Comparison of ENCODE assay signal across 19 cellular contexts in the genomic region with DNA sequence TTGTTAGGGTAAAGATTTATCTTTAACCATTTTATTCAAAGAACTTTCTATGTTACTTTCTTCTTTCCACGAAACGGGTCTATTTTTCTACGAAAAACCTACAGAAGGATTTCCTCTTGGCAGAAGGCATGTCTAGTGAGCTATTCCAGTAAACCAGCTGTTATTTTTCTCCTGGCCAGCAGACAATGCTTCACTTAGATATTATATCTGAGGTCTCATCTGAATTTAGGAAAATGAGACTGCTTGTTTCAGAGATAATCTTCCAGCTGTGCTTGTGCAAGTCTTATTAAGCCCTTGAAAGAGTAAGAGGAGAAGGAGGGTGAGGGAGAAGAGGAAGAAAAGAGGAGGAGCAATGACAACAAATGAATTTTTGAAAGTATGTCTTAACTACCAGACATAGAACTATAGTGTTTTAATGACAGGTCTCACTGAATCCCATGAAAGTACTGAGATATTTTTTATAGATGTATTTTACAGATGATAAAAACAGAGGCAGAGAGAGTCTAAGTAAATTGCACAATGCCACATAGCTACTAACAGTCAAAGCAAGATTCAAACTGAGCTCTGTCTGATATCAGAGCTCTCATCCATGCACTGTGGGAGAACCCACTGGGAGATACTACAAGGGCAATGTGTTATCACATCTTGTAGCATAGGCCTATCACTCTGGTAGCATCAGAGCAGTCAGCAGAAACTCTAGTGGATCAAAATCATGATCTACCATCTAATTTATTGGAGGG. TPM values are rescaled to one million over a fixed set of nuclear protein-coding genes. Genes with fewer than 3 reads are reported as not detected.
DNase-seq lines count a peak whose midpoint lies in the region; ATAC-seq, FAIRE-seq and TF ChIP-seq lines count a peak whose summit lies in the region.
"Had no signal": no experiment of that assay in that cellular context is flagged by ENCODE, and none has a peak within 500 bp of the region (broad histone marks: within the 10 kb centered on the region; RNA-seq: fewer than 3 reads in every experiment).

No MANE protein-coding gene starts in this region.

- peak overlapping the region; percentile 64 for H3K27ac Mint-ChIP-seq in activated CD4-positive, alpha-beta T cell treated with anti-CD3 and anti-CD28 coated beads, Interleukin-2, amount 10 ng/mL, durations not matched to agents 24 days and 14 days
- peak overlapping the region; percentile 67 for H3K27ac Mint-ChIP-seq in activated T-helper 1 cell treated with anti-CD3 and anti-CD28 coated beads, Interleukin-12 subunit alpha, Interleukin-12 subunit beta, Interleukin-2, Interleukin-4 antibody, amounts not matched to agents 30 ng/mL and 10 ng/mL and 1 ng/mL, durations not matched to agents 14 hours and 24 hours and 36 hours

- no peak for DNase-seq in activated CD4-positive, alpha-beta T cell treated with anti-CD3 and anti-CD28 coated beads, Interleukin-2, amount 10 ng/mL, durations not matched to agents 24 days and 14 days
- no peak for DNase-seq in activated CD4-positive, alpha-beta T cell treated with anti-CD3 and anti-CD28 coated beads for 48 hours
- DNase-seq in GM12891 (ENCODE audit: insufficient read length, low spot score) (no peak), left ventricle myocardium superior (no peak), H4 (ENCODE audit: low spot score) (no peak)
- DNase-seq in activated T-helper 1 cell treated with anti-CD3 and anti-CD28 coated beads, Interleukin-12 subunit alpha, Interleukin-12 subunit beta, Interleukin-2, Interleukin-4 antibody, amounts not matched to agents 30 ng/mL and 10 ng/mL and 1 ng/mL, durations not matched to agents 14 hours and 24 hours and 36 hours (ENCODE audit: low spot score): no peak
- no peak for DNase-seq in stimulated activated CD4-positive, alpha-beta T cell treated with anti-CD3 and anti-CD28 coated beads, Interleukin-4, amount 100 ng/mL, for 1 hour
- DNase-seq: activated effector memory CD4-positive, alpha-beta T cell treated with Interleukin-2 at 50 U/mL for 16 hours; caudate nucleus; foreskin melanocyte; hypothalamus; islet precursor cell; NCI-H1930; NCI-H345; NCI-H82 had no signal

- peak; percentile 80 for ATAC-seq in left ventricle myocardium superior
- no peak for ATAC-seq in GM21367 (IDR thresholded peaks at IDR 0.05; ENCODE audit: unreplicated experiment)
- ATAC-seq: A549, Panc1 had no signal

- H3K4me1 Mint-ChIP-seq in activated CD4-positive, alpha-beta T cell treated with anti-CD3 and anti-CD28 coated beads, Interleukin-2, amount 10 ng/mL, durations not matched to agents 24 days and 14 days: peaks cover 29% of the 10 kb centered on the region
- peaks cover 38% of the 10 kb centered on the region for H3K4me1 Mint-ChIP-seq in activated T-helper 1 cell treated with anti-CD3 and anti-CD28 coated beads, Interleukin-12 subunit alpha, Interleukin-12 subunit beta, Interleukin-2, Interleukin-4 antibody, amounts not matched to agents 30 ng/mL and 10 ng/mL and 1 ng/mL, durations not matched to agents 14 hours and 24 hours and 36 hours (ENCODE audit: low read depth)

- FAIRE-seq in GM12891 (lab: Jason Lieb, UNC): peak; percentile 43
- FAIRE-seq: A549, D721Med had no signal

- H3K36me3 Mint-ChIP-seq in activated CD4-positive, alpha-beta T cell treated with anti-CD3 and anti-CD28 coated beads, Interleukin-2, amount 10 ng/mL, durations not matched to agents 24 days and 14 days (ENCODE audit: low read depth): peaks cover 17% of the 10 kb centered on the region
- H3K36me3 Mint-ChIP-seq in activated T-helper 1 cell treated with anti-CD3 and anti-CD28 coated beads, Interleukin-12 subunit alpha, Interleukin-12 subunit beta, Interleukin-2, Interleukin-4 antibody, amounts not matched to agents 30 ng/mL and 10 ng/mL and 1 ng/mL, durations not matched to agents 14 hours and 24 hours and 36 hours (ENCODE audit: low read depth): peaks cover 15% of the 10 kb centered on the region

- no peak for TF ChIP-seq POLR2A in GM12891 (IDR thresholded peaks at IDR 0.05; ENCODE audit: low read depth, low read length)

- intact Hi-C loops in activated CD4-positive, alpha-beta T cell treated with anti-CD3 and anti-CD28 coated beads, Interleukin-2, amount 10 ng/mL, durations not matched to agents 24 days and 14 days (cut with micrococcal nuclease): loop anchor here (1.0 kb wide), 1 partner anchor 7 kb away; no protein-coding TSS in a partner anchor
- intact Hi-C loops in activated T-helper 1 cell treated with anti-CD3 and anti-CD28 coated beads, Interleukin-12 subunit alpha, Interleukin-12 subunit beta, Interleukin-2, Interleukin-4 antibody, amounts not matched to agents 30 ng/mL and 10 ng/mL and 1 ng/mL, durations not matched to agents 14 hours and 24 hours and 36 hours (cut with micrococcal nuclease): loop anchor here (10.0 kb wide), 1 partner anchor 224 kb away; no protein-coding TSS in a partner anchor
- intact Hi-C loops in left ventricle myocardium superior (cut with micrococcal nuclease): no loop called here

- peaks cover 24% of the 10 kb centered on the region for H3K9me3 Mint-ChIP-seq in activated CD4-positive, alpha-beta T cell treated with anti-CD3 and anti-CD28 coated beads, Interleukin-2, amount 10 ng/mL, durations not matched to agents 24 days and 14 days
- H3K9me3 Mint-ChIP-seq in activated T-helper 1 cell treated with anti-CD3 and anti-CD28 coated beads, Interleukin-12 subunit alpha, Interleukin-12 subunit beta, Interleukin-2, Interleukin-4 antibody, amounts not matched to agents 30 ng/mL and 10 ng/mL and 1 ng/mL, durations not matched to agents 14 hours and 24 hours and 36 hours: peaks cover 22% of the 10 kb centered on the region

- peak overlapping the region; percentile 9 for H3K4me3 Mint-ChIP-seq in activated CD4-positive, alpha-beta T cell treated with anti-CD3 and anti-CD28 coated beads, Interleukin-2, amount 10 ng/mL, durations not matched to agents 24 days and 14 days
- H3K4me3 Mint-ChIP-seq in activated T-helper 1 cell treated with anti-CD3 and anti-CD28 coated beads, Interleukin-12 subunit alpha, Interleukin-12 subunit beta, Interleukin-2, Interleukin-4 antibody, amounts not matched to agents 30 ng/mL and 10 ng/mL and 1 ng/mL, durations not matched to agents 14 hours and 24 hours and 36 hours: peak overlapping the region; percentile 35

- H3K27me3 Mint-ChIP-seq in activated CD4-positive, alpha-beta T cell treated with anti-CD3 and anti-CD28 coated beads, Interleukin-2, amount 10 ng/mL, durations not matched to agents 24 days and 14 days: no peaks in the 10 kb centered on the region
- no peaks in the 10 kb centered on the region for H3K27me3 Mint-ChIP-seq in activated T-helper 1 cell treated with anti-CD3 and anti-CD28 coated beads, Interleukin-12 subunit alpha, Interleukin-12 subunit beta, Interleukin-2, Interleukin-4 antibody, amounts not matched to agents 30 ng/mL and 10 ng/mL and 1 ng/mL, durations not matched to agents 14 hours and 24 hours and 36 hours (ENCODE audit: insufficient read depth)

TF ChIP-seq in GM12891, 5 proteins besides CTCF, POLR2A, EP300 and RAD21:
- TF ChIP-seq PAX5 (IDR thresholded peaks at IDR 0.05; ENCODE audit: insufficient read depth, low read length, severe bottlenecking): no peak
- no peak for TF ChIP-seq POU2F2 (IDR thresholded peaks at IDR 0.05; ENCODE audit: low read depth, low read length)
- TF ChIP-seq TAF1 (IDR thresholded peaks at IDR 0.05; ENCODE audit: low read depth, low read length): no peak
- TF ChIP-seq POLR2AphosphoS5 (IDR thresholded peaks at IDR 0.05; ENCODE audit: low read depth, low read length): no peak
TF ChIP-seq in GM12891: peak in this region for 0.

RNA-seq across cellular contexts. Expression of a gene that starts 54.6 kb away (rescaled TPM):
- 86.4 and 92.7 TPM in 2 replicates for total RNA-seq in activated CD4-positive, alpha-beta T cell treated with anti-CD3 and anti-CD28 coated beads, Interleukin-2, amount 10 ng/mL, durations not matched to agents 24 days and 14 days
- 61.8 TPM for polyA plus RNA-seq in GM12891 (2012; ENCODE audit: low read depth, missing spikeins)
- total RNA-seq in activated T-helper 1 cell treated with anti-CD3 and anti-CD28 coated beads, Interleukin-12 subunit alpha, Interleukin-12 subunit beta, Interleukin-2, Interleukin-4 antibody, amounts not matched to agents 30 ng/mL and 10 ng/mL and 1 ng/mL, durations not matched to agents 14 hours and 24 hours and 36 hours: 115 and 119 TPM in 2 replicates
- 1.7 TPM for total RNA-seq in left ventricle myocardium superior
- total RNA-seq in H4 (2014; rRNA removed; shearing (Covaris generic)): 0.08 and 0.58 TPM in 2 replicates

Comparison
In these comparisons a context has a peak if more than half of its experiments do, and no peak if none do; other contexts are left out.
1. RNA of a gene that starts 54.6 kb away (total RNA-seq): 115 to 119 TPM in activated T-helper 1 cell treated with anti-CD3 and anti-CD28 coated beads, Interleukin-12 subunit alpha, Interleukin-12 subunit beta, Interleukin-2, Interleukin-4 antibody, amounts not matched to agents 30 ng/mL and 10 ng/mL and 1 ng/mL, durations not matched to agents 14 hours and 24 hours and 36 hours and 86.4 to 92.7 TPM in activated CD4-positive, alpha-beta T cell treated with anti-CD3 and anti-CD28 coated beads, Interleukin-2, amount 10 ng/mL, durations not matched to agents 24 days and 14 days; 1.7 TPM in left ventricle myocardium superior (single experiment) and 0.08 to 0.58 TPM in H4; every median in the first group is over 10 times any median in the second.